Comparison of ENCODE assay signal across 17 cellular contexts in the genomic region with DNA sequence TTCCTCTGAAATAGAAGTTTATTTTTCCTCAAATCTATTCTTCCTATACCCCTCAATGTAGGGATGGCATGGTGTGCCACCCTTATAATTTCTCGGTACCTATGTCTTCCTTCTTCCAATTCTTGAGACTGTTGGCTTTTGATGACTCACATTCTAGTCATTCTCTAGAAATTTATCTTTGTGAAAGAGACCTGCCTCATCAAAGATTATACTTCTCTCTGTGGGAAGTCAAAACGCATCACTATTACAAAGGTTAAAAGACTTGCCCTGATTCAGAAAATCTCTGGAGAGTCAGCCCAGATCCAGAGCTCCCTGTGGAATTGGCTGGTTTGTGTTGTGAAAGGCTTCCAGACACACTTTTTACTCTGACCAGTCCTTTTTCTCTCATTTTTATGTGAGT.
DNase-seq lines count a peak whose midpoint lies in the region; FAIRE-seq and TF ChIP-seq lines count a peak whose summit lies in the region.
"Had no signal": no experiment of that assay in that cellular context is flagged by ENCODE, and none has a peak within 500 bp of the region (broad histone marks: within the 10 kb centered on the region; RNA-seq: fewer than 3 reads in every experiment).

No MANE protein-coding gene starts in this region.

- DNase-seq in H54 (ENCODE audit: insufficient read length, low spot score) (peak; percentile 1), RCC 7860 (ENCODE audit: low spot score) (peak; percentile 10), epithelial cell of esophagus (ENCODE audit: low read depth) (peak; percentile 55), progenitor cell of endocrine pancreas (ENCODE audit: low spot score, unreplicated experiment) (no peak), SKM-1 treated with dmso at 0.1 percent for 144 hours (lab: John Stamatoyannopoulos, UW; ENCODE audit: unreplicated experiment) (no peak)
- DNase-seq in activated effector memory CD4-positive, alpha-beta T cell treated with Interleukin-2 at 50 U/mL for 16 hours = no peak
- no peak for DNase-seq in activated naive CD4-positive, alpha-beta T cell treated with Interleukin-2 at 50 U/mL for 16 hours
- DNase-seq: COR-L47; DMS53; NCI-H1092; NCI-H2227 treated with DMSO at 0.1 percent for 48 hours; NCI-H526 treated with DMSO at 0.1 percent for 48 hours; NK-92 treated with Interleukin-12 subunit alpha and Interleukin-12 subunit beta, amount 100 ng/mL, for 24 hours; SK-N-SH had no signal

- peaks cover 1% of the 10 kb centered on the region for H3K36me3 Mint-ChIP-seq in progenitor cell of endocrine pancreas (ENCODE audit: insufficient read depth)

- no peaks in the 10 kb centered on the region for H3K27me3 Mint-ChIP-seq in progenitor cell of endocrine pancreas

- H3K4me3 ChIP-seq in epithelial cell of esophagus (ENCODE audit: low read length) = no peak overlapping the region
- H3K4me3 ChIP-seq: GM12878, HAP-1 had no signal

- TF ChIP-seq CTCF in epithelial cell of esophagus (IDR thresholded peaks at IDR 0.05; ENCODE audit: insufficient read depth, low read depth, low read length, missing control alignments) = no peak
- TF ChIP-seq CTCF in progenitor cell of endocrine pancreas (IDR thresholded peaks at IDR 0.05; ENCODE audit: unreplicated experiment) = no peak

- H3K4me3 Mint-ChIP-seq in progenitor cell of endocrine pancreas (ENCODE audit: low read depth) = no peak overlapping the region

- no peak for FAIRE-seq in H54 (lab: Jason Lieb, UNC)
- no peak for FAIRE-seq in RCC 7860 (lab: Jason Lieb, UNC)
- FAIRE-seq: GM12878, HTR-8/SVneo had no signal

- peaks cover 9% of the 10 kb centered on the region for H3K9me3 Mint-ChIP-seq in progenitor cell of endocrine pancreas (ENCODE audit: low read depth)

- no peak overlapping the region for H3K27ac Mint-ChIP-seq in progenitor cell of endocrine pancreas

- TF ChIP-seq POLR2A in H54 (IDR thresholded peaks at IDR 0.05; ENCODE audit: low read depth, low read length) = no peak

- peaks cover 12% of the 10 kb centered on the region for H3K4me1 Mint-ChIP-seq in progenitor cell of endocrine pancreas (ENCODE audit: low read depth)

Comparison
In these comparisons a context has a peak if more than half of its experiments do, and no peak if none do; other contexts are left out.
1. DNase-seq: peak in H54 (single experiment), RCC 7860 (single experiment) and epithelial cell of esophagus (single experiment); none in activated effector memory CD4-positive, alpha-beta T cell treated with Interleukin-2 at 50 U/mL for 16 hours (single experiment), progenitor cell of endocrine pancreas (single experiment), activated naive CD4-positive, alpha-beta T cell treated with Interleukin-2 at 50 U/mL for 16 hours (single experiment) and SKM-1 treated with dmso at 0.1 percent for 144 hours (single experiment).